ENCODE assay signal across 8 cellular contexts in genomic region chr9:134068742-134069535, GRCh38. TPM values are rescaled to one million over a fixed set of nuclear protein-coding genes. Genes with fewer than 3 reads are reported as not detected.
A peak's percentile ranks its signal among the peaks of the same experiment; 100 is the strongest.
DNase-seq lines count a peak whose midpoint lies in the region; ATAC-seq and TF ChIP-seq lines count a peak whose summit lies in the region.

No MANE protein-coding gene starts in this region.

- CTCF ChIA-PET in AG04449 (lab: Yijun Ruan, JAX) = interaction anchor here (1.1 kb wide), 1 partner anchor 30 kb away, joined by 3 read pairs; no protein-coding TSS in a partner anchor

- H3K27ac ChIP-seq in right lobe of liver (peak overlapping the region; percentile 84 to 97 (median 94)), upper lobe of left lung (peak overlapping the region; percentile 96 to 99 (median 97))

- WGBS in right lobe of liver (ENCODE audit: insufficient coverage, low coverage, low lambda C conversion rate, missing lambda C conversion rate) = 4% methylated on average over 28 of the region's 31 CpGs
- 19 to 29% methylated on average over 29 to 31 of the region's 31 CpGs for WGBS in upper lobe of left lung, 2 donors

- intact Hi-C loops in right lobe of liver (cut with DNase I) = no loop called here

- TF ChIP-seq POLR2A in right lobe of liver (IDR thresholded peaks at IDR 0.05) (no peak), upper lobe of left lung (IDR thresholded peaks at IDR 0.05) (no peak)

- H3K4me1 ChIP-seq in right lobe of liver (peaks cover 0 to 18% (median 0%) of the 10 kb centered on the region in 4 donors), upper lobe of left lung (peaks cover 25 to 40% (median 27%) of the 10 kb centered on the region in 4 donors)

- H3K27me3 ChIP-seq in right lobe of liver (no peaks in the 10 kb centered on the region), upper lobe of left lung (no peaks in the 10 kb centered on the region)

- no peak for TF ChIP-seq CTCF in AG04449 (IDR thresholded peaks at IDR 0.05; ENCODE audit: insufficient read depth, low read length, missing control alignments)
- no peak for TF ChIP-seq CTCF in HFF-Myc (IDR thresholded peaks at IDR 0.05; ENCODE audit: low read depth, low read length, missing control alignments)
- TF ChIP-seq CTCF in astrocyte of the cerebellum (IDR thresholded peaks at IDR 0.05; ENCODE audit: low read depth, low read length, missing control alignments) = no peak
- TF ChIP-seq CTCF in right lobe of liver (IDR thresholded peaks at IDR 0.05) = no peak
- TF ChIP-seq CTCF in upper lobe of left lung (IDR thresholded peaks at IDR 0.05) = no peak

- H3K4me3 ChIP-seq in AG04449 (ENCODE audit: low read depth, low read length) = peak overlapping the region; percentile 68
- H3K4me3 ChIP-seq in HFF-Myc (replicated peaks; ENCODE audit: low read depth, low read length) = peak overlapping the region; percentile 50
- H3K4me3 ChIP-seq in astrocyte of the cerebellum (ENCODE audit: low read depth, low read length) = peak overlapping the region; percentile 58
- peak overlapping the region; percentile 75 to 95 (median 79) for H3K4me3 ChIP-seq in right lobe of liver
- H3K4me3 ChIP-seq in upper lobe of left lung = peak overlapping the region; percentile 88 to 96 (median 92)

- DNase-seq in AG04449 (ENCODE audit: low read depth, low spot score) (no peak), HFF-Myc (ENCODE audit: extremely low read depth, low read depth) (no peak), astrocyte of the cerebellum (ENCODE audit: low read depth) (no peak), right lobe of liver (peak in 1 of 3 donors; percentile 20), upper lobe of left lung (no peak), iPS-NIHi11 (ENCODE audit: low spot score) (no peak), medulla oblongata (ENCODE audit: extremely low spot score) (no peak), NCI-H187 (lab: John Stamatoyannopoulos, UW) (no peak)

- no peak for TF ChIP-seq EP300 in upper lobe of left lung (IDR thresholded peaks at IDR 0.05)

- POLR2A ChIA-PET in AG04449 (lab: Yijun Ruan, JAX) = interaction anchor here (0.6 kb wide), 1 partner anchor 18 kb away, joined by 3 read pairs; no protein-coding TSS in a partner anchor

- in situ Hi-C loops in astrocyte of the cerebellum (cut with HindIII; ENCODE audit: low sequenced_read_pairs) = no loop called here

- H3K9me3 ChIP-seq in right lobe of liver = no peaks in the 10 kb centered on the region
- H3K9me3 ChIP-seq in upper lobe of left lung = no peaks in the 10 kb centered on the region

- H3K36me3 ChIP-seq in right lobe of liver (no peaks in the 10 kb centered on the region), upper lobe of left lung (no peaks in the 10 kb centered on the region)

- ATAC-seq in right lobe of liver = peak in 1 of 4 donors; percentile 4
- peak in 1 of 2 donors; percentile 4 for ATAC-seq in upper lobe of left lung (ENCODE audit: low FRiP score in 2 of 2)

RNA-seq across cellular contexts. Expression of gene BRD3, which starts 1.1 kb away (rescaled TPM):
- total RNA-seq in right lobe of liver = 10 to 100 TPM; 10.7 to 25.4 (median 21.1) TPM
- 10 to 100 TPM; 20.2 to 87.7 (median 44.3) TPM for total RNA-seq in upper lobe of left lung

RNA-seq across cellular contexts. Expression of gene BRD3OS, which starts 43.7 kb away (rescaled TPM):
- 1 to 10 TPM; 3.2 to 8.1 (median 5.9) TPM for total RNA-seq in right lobe of liver
- total RNA-seq in upper lobe of left lung = 10 to 100 TPM in 4 of 6 donors, 1 to 10 TPM in 2; 7.0 to 17.8 (median 11.6) TPM
